Comparison of ENCODE assay signal across 12 cellular contexts in genomic region chr18:48138660-48139426, GRCh38.
DNase-seq lines count a peak whose midpoint lies in the region; ATAC-seq and TF ChIP-seq lines count a peak whose summit lies in the region.
"Had no signal": no experiment of that assay in that cellular context is flagged by ENCODE, and none has a peak within 500 bp of the region (broad histone marks: within the 10 kb centered on the region; RNA-seq: fewer than 3 reads in every experiment).

No MANE protein-coding gene starts in this region.

- intact Hi-C loops in left ventricle myocardium inferior (cut with micrococcal nuclease), result no loop called here
- intact Hi-C loops in Right ventricle myocardium inferior (cut with DNase I), result loop anchor here (5.0 kb wide), 1 partner anchor 78 kb away; no protein-coding TSS in a partner anchor

- H3K27ac ChIP-seq in left ventricle myocardium inferior (replicated peaks) (peak overlapping the region; percentile 73), mucosa of rectum (ENCODE audit: low read depth in 2 of 2, low read length in 2 of 2) (peak overlapping the region; percentile 88 to 95)
- H3K27ac ChIP-seq: hepatocyte had no signal

- in situ Hi-C loops in HAP-1 (cut with MboI; ENCODE audit: low sequenced_read_pairs), result no loop called here

- no peaks in the 10 kb centered on the region for H3K9me3 ChIP-seq in left ventricle myocardium inferior (replicated peaks)
- H3K9me3 ChIP-seq in mucosa of rectum (ENCODE audit: control insufficient read depth in 2 of 2, low read length in 2 of 2), result no peaks in the 10 kb centered on the region
- no peaks in the 10 kb centered on the region for H3K9me3 ChIP-seq in HAP-1

- peaks cover 15% of the 10 kb centered on the region for H3K27me3 ChIP-seq in left ventricle myocardium inferior (ENCODE audit: low read depth)
- peaks cover 0 to 13% of the 10 kb centered on the region in 2 donors for H3K27me3 ChIP-seq in mucosa of rectum (ENCODE audit: control insufficient read depth in 2 of 2, insufficient read depth in 2 of 2, low read length in 2 of 2)
- H3K27me3 ChIP-seq in HAP-1 (ENCODE audit: low read depth), result peaks cover 47% of the 10 kb centered on the region

- H3K4me3 ChIP-seq in left ventricle myocardium inferior (no peak overlapping the region), mucosa of rectum (ENCODE audit: low read length in 2 of 2) (peak overlapping the region; percentile 31), HAP-1 (no peak overlapping the region)
- H3K4me3 ChIP-seq: hepatocyte had no signal

- no peak for TF ChIP-seq CTCF in left ventricle myocardium inferior (IDR thresholded peaks at IDR 0.05; ENCODE audit: borderline replicate concordance)

- ATAC-seq in Right ventricle myocardium inferior, result no peak
- ATAC-seq: activated T-cell treated with anti-CD3 and anti-CD28 coated beads, Interleukin-2, amount 50 U/mL, for 72 hours had no signal

- H3K4me1 ChIP-seq in left ventricle myocardium inferior (peaks cover 58% of the 10 kb centered on the region), mucosa of rectum (ENCODE audit: control insufficient read depth in 2 of 2, insufficient read depth in 2 of 2, low read length in 2 of 2) (peaks cover 60 to 69% of the 10 kb centered on the region in 2 donors), HAP-1 (no peaks in the 10 kb centered on the region)

- DNase-seq in left ventricle myocardium inferior, result no peak
- DNase-seq in Right ventricle myocardium inferior (ENCODE audit: missing footprints), result no peak
- DNase-seq in NCI-H748 (lab: John Stamatoyannopoulos, UW; ENCODE audit: unreplicated experiment), result peak; percentile 67
- no peak for DNase-seq in central memory CD4-positive, alpha-beta T cell
- DNase-seq in activated naive CD4-positive, alpha-beta T cell treated with Interleukin-2 at 50 U/mL for 16 hours, result no peak
- DNase-seq in dedifferentiated amniotic fluid mesenchymal stem cell (ENCODE audit: extremely low spot score), result no peak
- no peak for DNase-seq in HAP-1 (ENCODE audit: low spot score in 2 of 2)
- DNase-seq: activated T-cell treated with anti-CD3 and anti-CD28 coated beads, Interleukin-2, amount 50 U/mL, for 72 hours; MM.1S; SIG-M5 had no signal

- H3K36me3 ChIP-seq in left ventricle myocardium inferior (no peaks in the 10 kb centered on the region), mucosa of rectum (ENCODE audit: control insufficient read depth in 2 of 2, insufficient read depth in 2 of 2, low read length in 2 of 2) (no peaks in the 10 kb centered on the region), HAP-1 (replicated peaks) (no peaks in the 10 kb centered on the region)

- peak overlapping the region; percentile 88 for H3K9ac ChIP-seq in mucosa of rectum (ENCODE audit: low read depth in 1 of 2, low read length in 2 of 2)

Comparison
In these comparisons a context has a peak if more than half of its experiments do, and no peak if none do; other contexts are left out.
1. H3K4me3 ChIP-seq: peak in mucosa of rectum (2 of 2); none in left ventricle myocardium inferior (single experiment) and HAP-1 (single experiment).